In genomic region chr2:71673402-71673795, GRCh38 we compare ENCODE assay signal across 16 cellular contexts.
DNase-seq lines count a peak whose midpoint lies in the region; ATAC-seq, FAIRE-seq and TF ChIP-seq lines count a peak whose summit lies in the region.
"Had no signal": no experiment of that assay in that cellular context is flagged by ENCODE, and none has a peak within 500 bp of the region (broad histone marks: within the 10 kb centered on the region; RNA-seq: fewer than 3 reads in every experiment).

No MANE protein-coding gene starts in this region.

- H2AFZ ChIP-seq in IMR-90 (replicated peaks; ENCODE audit: low read length, poor library complexity) (peak overlapping the region; percentile 32), mesenchymal stem cell (ENCODE audit: low read depth, low read length) (no peak overlapping the region)
- H2AFZ ChIP-seq: GM23338 had no signal

- H3K18ac ChIP-seq in IMR-90 (ENCODE audit: low read depth, low read length), result no peak overlapping the region
- H3K18ac ChIP-seq in mesenchymal stem cell (ENCODE audit: low read depth in 1 of 2, low read length in 2 of 2), result no peak overlapping the region

- no peak for ATAC-seq in IMR-90 (ENCODE audit: low read depth)

- H4K20me1 ChIP-seq in IMR-90 (ENCODE audit: insufficient read depth, low read length), result no peaks in the 10 kb centered on the region

- no peak overlapping the region for H3K4me3 ChIP-seq in IMR-90 (ENCODE audit: insufficient read depth, low read depth, low read length)
- no peak overlapping the region for H3K4me3 ChIP-seq in mesenchymal stem cell (ENCODE audit: insufficient read depth in 1 of 2, low read depth in 1 of 2, low read length in 2 of 2)
- H3K4me3 ChIP-seq: BLaER1 treated with 17β-estradiol and CSF1 and Interleukin-3, amounts not matched to agents 10 nM and 100 nM; GM23338 had no signal

- no TSS peak for BruUV-seq in IMR-90 (replicated peaks; lab: Mats Ljungman, UMichigan)

- H3K27me3 ChIP-seq in IMR-90 (ENCODE audit: control insufficient read depth, insufficient read depth, low read length), result peaks cover 6% of the 10 kb centered on the region
- peaks cover 0 to 57% of the 10 kb centered on the region in 2 experiments for H3K27me3 ChIP-seq in mesenchymal stem cell (ENCODE audit: control insufficient read depth in 1 of 2, insufficient read depth in 1 of 2, low read length in 2 of 2)
- H3K27me3 ChIP-seq: BLaER1 treated with 17β-estradiol and CSF1 and Interleukin-3, amounts not matched to agents 10 nM and 100 nM had no signal

- H3K14ac ChIP-seq in IMR-90 (replicated peaks; ENCODE audit: low read depth, low read length) (no peak overlapping the region), mesenchymal stem cell (ENCODE audit: low read length in 2 of 2) (no peak overlapping the region)

- DNase-seq in activated effector memory CD4-positive, alpha-beta T cell treated with anti-CD3 and anti-CD28 coated beads, Interleukin-2, amount 50 U/mL, for 16 hours, result peak; percentile 37
- DNase-seq in activated effector memory CD4-positive, alpha-beta T cell treated with Interleukin-2 at 50 U/mL for 16 hours, result no peak
- DNase-seq in IMR-90, result no peak
- no peak for DNase-seq in mesenchymal stem cell
- peak; percentile 57 for DNase-seq in osteocyte (ENCODE audit: extremely low spot score, unreplicated experiment)
- DNase-seq in GM12891 (ENCODE audit: insufficient read length, low spot score), result no peak
- DNase-seq in frontal cortex (ENCODE audit: low spot score in 2 of 2), result no peak
- DNase-seq in activated CD4-positive, CD25-positive, alpha-beta regulatory T cell treated with anti-CD3 and anti-CD28 coated beads, Interleukin-2, amount 50 U/mL, for 72 hours, result no peak
- DNase-seq: ACHN; Calu3; CD4-positive, alpha-beta T cell; DMS 273 treated with DMSO at 0.1 percent for 48 hours had no signal

- H4K91ac ChIP-seq in IMR-90 (ENCODE audit: insufficient read depth, low read depth, low read length), result no peak overlapping the region
- H4K91ac ChIP-seq in mesenchymal stem cell (ENCODE audit: low read length), result no peak overlapping the region

- no peak for TF ChIP-seq RAD21 in IMR-90 (IDR thresholded peaks at IDR 0.05; ENCODE audit: low read length)

- in situ Hi-C loops in IMR-90 (cut with MboI; ENCODE audit: low sequenced_read_pairs), result no loop called here

- no peak overlapping the region for H3K4me3 Mint-ChIP-seq in osteocyte (ENCODE audit: unreplicated experiment)
- H3K4me3 Mint-ChIP-seq: CD4-positive, alpha-beta T cell; GM23338; H9 had no signal

- H3K4me2 ChIP-seq in IMR-90 (ENCODE audit: low read depth, low read length) (no peak overlapping the region), mesenchymal stem cell (ENCODE audit: low read length, poor library complexity, severe bottlenecking) (no peak overlapping the region)
- H3K4me2 ChIP-seq: BLaER1 treated with 17β-estradiol and CSF1 and Interleukin-3, amounts not matched to agents 10 nM and 100 nM; GM23338 had no signal

- H3K9me1 ChIP-seq in IMR-90 (ENCODE audit: insufficient read depth, low read length), result no peaks in the 10 kb centered on the region

- dilution Hi-C loops in IMR-90 (cut with HindIII; ENCODE audit: low sequenced_read_pairs, unreplicated experiment), result no loop called here

- TF ChIP-seq POLR2A in IMR-90 (IDR thresholded peaks at IDR 0.05; ENCODE audit: low read depth, low read length) (no peak), GM12891 (IDR thresholded peaks at IDR 0.05; ENCODE audit: low read depth, low read length) (no peak)

- no peaks in the 10 kb centered on the region for H3K4me1 Mint-ChIP-seq in osteocyte (ENCODE audit: unreplicated experiment)

- H3K27ac Mint-ChIP-seq in osteocyte (ENCODE audit: unreplicated experiment), result no peak overlapping the region
- H3K27ac Mint-ChIP-seq: CD4-positive, alpha-beta T cell; GM23338; H9 had no signal

- no peak overlapping the region for H2BK15ac ChIP-seq in IMR-90 (ENCODE audit: low read depth, low read length)
- H2BK15ac ChIP-seq in mesenchymal stem cell (ENCODE audit: low read depth, poor library complexity, severe bottlenecking), result peak overlapping the region; percentile 34

- no peaks in the 10 kb centered on the region for H3K27me3 Mint-ChIP-seq in osteocyte (ENCODE audit: unreplicated experiment)

- H2AK5ac ChIP-seq in IMR-90 (ENCODE audit: low read depth, low read length), result no peak overlapping the region
- H2AK5ac ChIP-seq in mesenchymal stem cell (ENCODE audit: low read length, severe bottlenecking), result no peak overlapping the region

- H3K36me3 ChIP-seq in IMR-90 (ENCODE audit: control insufficient read depth, insufficient read depth, low read length) (no peaks in the 10 kb centered on the region), mesenchymal stem cell (ENCODE audit: control insufficient read depth in 1 of 2, insufficient read depth in 2 of 2, low read depth in 1 of 2, low read length in 2 of 2) (peaks cover 0 to 63% of the 10 kb centered on the region in 2 experiments)

- H3K56ac ChIP-seq in IMR-90 (ENCODE audit: extremely low read depth, insufficient read depth, low read length), result no peak overlapping the region

- H3K4ac ChIP-seq in IMR-90 (ENCODE audit: low read depth, low read length) (no peak overlapping the region), mesenchymal stem cell (ENCODE audit: low read depth in 1 of 2, low read length in 2 of 2) (no peak overlapping the region)

- H2AK9ac ChIP-seq in IMR-90 (replicated peaks; ENCODE audit: low read depth, low read length, poor library complexity), result no peak overlapping the region

- H2BK20ac ChIP-seq in IMR-90 (ENCODE audit: low read depth, low read length), result no peak overlapping the region

- H4K8ac ChIP-seq in IMR-90 (ENCODE audit: low read depth in 2 of 2, low read length in 2 of 2), result no peak overlapping the region
- H4K8ac ChIP-seq in mesenchymal stem cell (ENCODE audit: low read length), result no peak overlapping the region

- FAIRE-seq in GM12891 (lab: Jason Lieb, UNC), result no peak
- FAIRE-seq in frontal cortex (lab: Jason Lieb, UNC), result no peak
- FAIRE-seq: GM18507 had no signal

- H3K9me3 Mint-ChIP-seq in osteocyte (ENCODE audit: unreplicated experiment), result no peaks in the 10 kb centered on the region
- H3K9me3 Mint-ChIP-seq: CD4-positive, alpha-beta T cell; GM23338; H9 had no signal

- no peak overlapping the region for H3K27ac ChIP-seq in IMR-90 (ENCODE audit: insufficient read depth, low read length)
- H3K27ac ChIP-seq in mesenchymal stem cell (ENCODE audit: low read length, poor library complexity, severe bottlenecking), result no peak overlapping the region
- H3K27ac ChIP-seq: BLaER1 treated with 17β-estradiol and CSF1 and Interleukin-3, amounts not matched to agents 10 nM and 100 nM had no signal

- TF ChIP-seq CTCF in IMR-90 (conservative IDR thresholded peaks at IDR 0.05; ENCODE audit: low read depth, low read length), result no peak
- no peak for TF ChIP-seq CTCF in osteocyte (IDR thresholded peaks at IDR 0.05)

- H2BK5ac ChIP-seq in IMR-90 (ENCODE audit: low read depth, low read length, poor library complexity, severe bottlenecking) (no peak overlapping the region), mesenchymal stem cell (ENCODE audit: low read depth, low read length, poor library complexity, severe bottlenecking) (no peak overlapping the region)

- H3K79me1 ChIP-seq in IMR-90 (ENCODE audit: low read depth in 1 of 2, low read length in 2 of 2), result no peaks in the 10 kb centered on the region
- peaks cover 4% of the 10 kb centered on the region for H3K79me1 ChIP-seq in mesenchymal stem cell (replicated peaks; ENCODE audit: low read length, poor library complexity, severe bottlenecking)

- POLR2A ChIA-PET in IMR-90 (lab: Charles Lee; ENCODE audit: unreplicated experiment), result no interaction called here

- no peak overlapping the region for H3K23ac ChIP-seq in IMR-90 (ENCODE audit: low read depth, low read length)
- no peak overlapping the region for H3K23ac ChIP-seq in mesenchymal stem cell (ENCODE audit: low read length in 2 of 2)

- no peaks in the 10 kb centered on the region for H3K9me3 ChIP-seq in IMR-90 (ENCODE audit: control insufficient read depth, insufficient read depth, low read length)
- H3K9me3 ChIP-seq in mesenchymal stem cell (ENCODE audit: control insufficient read depth, low read length), result no peaks in the 10 kb centered on the region
- H3K9me3 ChIP-seq: BLaER1 treated with 17β-estradiol and CSF1 and Interleukin-3, amounts not matched to agents 10 nM and 100 nM had no signal

- H2BK120ac ChIP-seq in IMR-90 (ENCODE audit: low read depth, low read length) (no peak overlapping the region), mesenchymal stem cell (ENCODE audit: low read depth, low read length) (no peak overlapping the region)

- H3K9ac ChIP-seq in IMR-90 (ENCODE audit: low read depth, low read length), result no peak overlapping the region
- no peak overlapping the region for H3K9ac ChIP-seq in mesenchymal stem cell (ENCODE audit: low read length)
- H3K9ac ChIP-seq: BLaER1 treated with 17β-estradiol and CSF1 and Interleukin-3, amounts not matched to agents 10 nM and 100 nM had no signal

- H2BK12ac ChIP-seq in mesenchymal stem cell (ENCODE audit: low read length in 2 of 2), result no peak overlapping the region

- CTCF ChIA-PET in IMR-90 (lab: Yijun Ruan, JAX), result interaction anchor here (1.3 kb wide), 1 partner anchor 125 kb away, joined by 3 read pairs; no protein-coding TSS in a partner anchor

- no peak overlapping the region for H4K5ac ChIP-seq in IMR-90 (ENCODE audit: low read depth, low read length)

- WGBS in IMR-90 (ENCODE audit: extremely low coverage in 2 of 2, insufficient read length in 1 of 2), 2 experiments, result no CpG with 5 or more reads among the region's 2 CpGs
- WGBS in mesenchymal stem cell, result 95% methylated on average over 2 of the region's 2 CpGs

- intact Hi-C loops in IMR-90 (cut with micrococcal nuclease), result no loop called here

- H3K36me3 Mint-ChIP-seq in osteocyte (ENCODE audit: unreplicated experiment), result peaks cover 16% of the 10 kb centered on the region

- H3K4me1 ChIP-seq in IMR-90 (ENCODE audit: control insufficient read depth, insufficient read depth, low read length) (no peaks in the 10 kb centered on the region), mesenchymal stem cell (ENCODE audit: control insufficient read depth, insufficient read depth, low read depth, low read length) (peaks cover 3% of the 10 kb centered on the region)

TF ChIP-seq in IMR-90, 13 proteins besides CTCF, POLR2A, EP300 and RAD21 (continues in another document):
- TF ChIP-seq RFX5 (IDR thresholded peaks at IDR 0.05; ENCODE audit: low read depth, low read length), result no peak
- TF ChIP-seq BHLHE40 (IDR thresholded peaks at IDR 0.05; ENCODE audit: low read depth, low read length), result no peak
- TF ChIP-seq CHD1 (IDR thresholded peaks at IDR 0.05; ENCODE audit: low read depth, low read length), result no peak
- no peak for TF ChIP-seq NFE2L2 (IDR thresholded peaks at IDR 0.05; ENCODE audit: low read depth, low read length)
- TF ChIP-seq MAZ (IDR thresholded peaks at IDR 0.05; ENCODE audit: borderline replicate concordance, low read depth, low read length), result no peak

TF ChIP-seq in GM12891, 5 proteins besides CTCF, POLR2A, EP300 and RAD21:
- TF ChIP-seq POU2F2 (IDR thresholded peaks at IDR 0.05; ENCODE audit: low read depth, low read length) (no peak), POLR2AphosphoS5 (IDR thresholded peaks at IDR 0.05; ENCODE audit: low read depth, low read length) (no peak)

Comparison
In these comparisons a context has a peak if more than half of its experiments do, and no peak if none do; other contexts are left out.
1. DNase-seq: peak in activated effector memory CD4-positive, alpha-beta T cell treated with anti-CD3 and anti-CD28 coated beads, Interleukin-2, amount 50 U/mL, for 16 hours (single experiment) and osteocyte (single experiment); none in activated effector memory CD4-positive, alpha-beta T cell treated with Interleukin-2 at 50 U/mL for 16 hours (single experiment), IMR-90 (single experiment), mesenchymal stem cell (single experiment), GM12891 (single experiment), frontal cortex (0 of 2) and activated CD4-positive, CD25-positive, alpha-beta regulatory T cell treated with anti-CD3 and anti-CD28 coated beads, Interleukin-2, amount 50 U/mL, for 72 hours (single experiment).